ENCODE assay signal across 11 cellular contexts in genomic region chr13:98541701-98542203, GRCh38. TPM values are rescaled to one million over a fixed set of nuclear protein-coding genes. Genes with fewer than 3 reads are reported as not detected.
DNase-seq lines count a peak whose midpoint lies in the region; ATAC-seq and TF ChIP-seq lines count a peak whose summit lies in the region.
"Had no signal": no experiment of that assay in that cellular context is flagged by ENCODE, and none has a peak within 500 bp of the region (broad histone marks: within the 10 kb centered on the region; RNA-seq: fewer than 3 reads in every experiment).

No MANE protein-coding gene starts in this region.

- ATAC-seq in GM23338: no peak
- no peak for ATAC-seq in HG02970 (IDR thresholded peaks at IDR 0.05; ENCODE audit: low FRiP score, unreplicated experiment)

- no peak overlapping the region for H2BK120ac ChIP-seq in mesenchymal stem cell (ENCODE audit: low read depth, low read length)

- H3K36me3 ChIP-seq in GM23338 (ENCODE audit: insufficient read depth) (no peaks in the 10 kb centered on the region), mesenchymal stem cell (ENCODE audit: control insufficient read depth in 1 of 2, insufficient read depth in 2 of 2, low read depth in 1 of 2, low read length in 2 of 2) (peaks cover 0 to 15% of the 10 kb centered on the region in 2 experiments)

- no peak overlapping the region for H4K8ac ChIP-seq in mesenchymal stem cell (ENCODE audit: low read length)

- H3K18ac ChIP-seq in mesenchymal stem cell (ENCODE audit: low read depth in 1 of 2, low read length in 2 of 2): no peak overlapping the region

- H3K79me1 ChIP-seq in mesenchymal stem cell (replicated peaks; ENCODE audit: low read length, poor library complexity, severe bottlenecking): peaks cover 39% of the 10 kb centered on the region

- H3F3A ChIP-seq in GM23338 (replicated peaks; ENCODE audit: low read depth): no peaks in the 10 kb centered on the region

- no peak overlapping the region for H3K4ac ChIP-seq in mesenchymal stem cell (ENCODE audit: low read depth in 1 of 2, low read length in 2 of 2)

- no peak overlapping the region for H3K23ac ChIP-seq in mesenchymal stem cell (ENCODE audit: low read length in 2 of 2)

- no peak overlapping the region for H4K91ac ChIP-seq in mesenchymal stem cell (ENCODE audit: low read length)

- H3K9me3 ChIP-seq in mesenchymal stem cell (ENCODE audit: control insufficient read depth, low read length): no peaks in the 10 kb centered on the region

- H3K9ac ChIP-seq in mesenchymal stem cell (ENCODE audit: low read length): peak overlapping the region; percentile 69

- H2BK12ac ChIP-seq in mesenchymal stem cell (ENCODE audit: low read length in 2 of 2): no peak overlapping the region

- 0 out of 2 replicates have a peak overlapping the region, but pooled peaks have one; percentile 59 for H3K27ac ChIP-seq in GM23338 (ENCODE audit: low read depth)
- H3K27ac ChIP-seq in mesenchymal stem cell (ENCODE audit: low read length, poor library complexity, severe bottlenecking): no peak overlapping the region

- in situ Hi-C loops in astrocyte of the cerebellum (cut with HindIII; ENCODE audit: low sequenced_read_pairs): no loop called here

- H3K4me3 ChIP-seq in GM23338 (no peak overlapping the region), astrocyte of the cerebellum (ENCODE audit: low read depth, low read length) (no peak overlapping the region), mesenchymal stem cell (ENCODE audit: insufficient read depth in 1 of 2, low read depth in 1 of 2, low read length in 2 of 2) (peak overlapping the region in 1 of 2 experiments; percentile 73)

- peaks cover 82% of the 10 kb centered on the region for H3K4me1 Mint-ChIP-seq in GM23338

- H3K4me3 Mint-ChIP-seq in GM23338: no peak overlapping the region

- peaks cover 89% of the 10 kb centered on the region for H4K20me1 ChIP-seq in GM23338 (replicated peaks; ENCODE audit: insufficient read depth)

- H3K27me3 ChIP-seq in GM23338 (ENCODE audit: insufficient read depth) (no peaks in the 10 kb centered on the region), mesenchymal stem cell (ENCODE audit: control insufficient read depth in 1 of 2, insufficient read depth in 1 of 2, low read length in 2 of 2) (no peaks in the 10 kb centered on the region)

- TF ChIP-seq CTCF in GM23338 (conservative IDR thresholded peaks at IDR 0.05; ENCODE audit: low read depth in 2 of 2) (peak in 1 of 2 experiments; percentile 29; a peak in 2 of 4 replicates), astrocyte of the cerebellum (IDR thresholded peaks at IDR 0.05; ENCODE audit: low read depth, low read length, missing control alignments) (peak; percentile 2)

- H3K27me3 Mint-ChIP-seq in GM23338 (ENCODE audit: insufficient read depth, low read depth, poor library complexity): peaks cover 12% of the 10 kb centered on the region

- H3K36me3 Mint-ChIP-seq in GM23338 (ENCODE audit: low read depth): no peaks in the 10 kb centered on the region

- no peak overlapping the region for H2AK5ac ChIP-seq in mesenchymal stem cell (ENCODE audit: low read length, severe bottlenecking)

- H3K9me2 ChIP-seq in GM23338 (ENCODE audit: insufficient read depth): no peaks in the 10 kb centered on the region

- 94% methylated on average over 9 of the region's 10 CpGs for WGBS in mesenchymal stem cell

- H3K9me3 Mint-ChIP-seq in GM23338: no peaks in the 10 kb centered on the region; the same call in 2 of the 3 replicates

- H2BK15ac ChIP-seq in mesenchymal stem cell (ENCODE audit: low read depth, poor library complexity, severe bottlenecking): no peak overlapping the region

- H2AFZ ChIP-seq in GM23338: no peak overlapping the region
- no peak overlapping the region for H2AFZ ChIP-seq in mesenchymal stem cell (ENCODE audit: low read depth, low read length)

- peaks cover 100% of the 10 kb centered on the region for H3K79me2 ChIP-seq in GM23338 (replicated peaks; ENCODE audit: insufficient read depth)

- H3K4me2 ChIP-seq in GM23338: peak overlapping the region; percentile 55; the same call in 1 of the 2 replicates
- no peak overlapping the region for H3K4me2 ChIP-seq in mesenchymal stem cell (ENCODE audit: low read length, poor library complexity, severe bottlenecking)

- H3K4me1 ChIP-seq in GM23338 (ENCODE audit: insufficient read depth) (peaks cover 50% of the 10 kb centered on the region), mesenchymal stem cell (ENCODE audit: control insufficient read depth, insufficient read depth, low read depth, low read length) (peaks cover 17% of the 10 kb centered on the region)

- H2BK5ac ChIP-seq in mesenchymal stem cell (ENCODE audit: low read depth, low read length, poor library complexity, severe bottlenecking): no peak overlapping the region

- H3K14ac ChIP-seq in mesenchymal stem cell (ENCODE audit: low read length in 2 of 2): no peak overlapping the region

- DNase-seq in AG08395 (ENCODE audit: low spot score) (peak; percentile 35), GM23338 (ENCODE audit: low spot score) (no peak), astrocyte of the cerebellum (ENCODE audit: low read depth) (no peak), mesenchymal stem cell (no peak), DMS53 treated with DMSO at 0.1 percent for 48 hours (lab: John Stamatoyannopoulos, UW; ENCODE audit: unreplicated experiment) (no peak), Ammon's horn (ENCODE audit: low spot score) (no peak), NCI-H82 treated with DMSO at 0.1 percent for 48 hours (lab: John Stamatoyannopoulos, UW; ENCODE audit: unreplicated experiment) (no peak)
- DNase-seq: KG1, kidney glomerular epithelial cell, NCI-H526 had no signal

- no peak overlapping the region for H3K27ac Mint-ChIP-seq in GM23338

TF ChIP-seq in GM23338, 12 proteins besides CTCF, POLR2A, EP300 and RAD21 (continues in another document):
- TF ChIP-seq REST (IDR thresholded peaks at IDR 0.05; ENCODE audit: unreplicated experiment) (no peak), ZNF331 (CRISPR knock-in tag; IDR thresholded peaks at IDR 0.05; ENCODE audit: low read depth) (no peak)

RNA-seq across cellular contexts. Expression of gene STK24, which starts 35.2 kb away (rescaled TPM):
- 144 and 157 TPM in 2 replicates for total RNA-seq in GM23338 (2014; rRNA removed; shearing (Covaris generic))
- 56.5 and 60.3 TPM in 2 replicates for polyA plus RNA-seq in GM23338 (2016; fragmentation: Nextera tagmentation; extraction: Ambion mirVana)
- 136 TPM for polyA plus RNA-seq in mesenchymal stem cell (2013, experiment 1 of 2)
- 138 TPM for polyA plus RNA-seq in mesenchymal stem cell (2013, experiment 2 of 2)
